In the genomic region with DNA sequence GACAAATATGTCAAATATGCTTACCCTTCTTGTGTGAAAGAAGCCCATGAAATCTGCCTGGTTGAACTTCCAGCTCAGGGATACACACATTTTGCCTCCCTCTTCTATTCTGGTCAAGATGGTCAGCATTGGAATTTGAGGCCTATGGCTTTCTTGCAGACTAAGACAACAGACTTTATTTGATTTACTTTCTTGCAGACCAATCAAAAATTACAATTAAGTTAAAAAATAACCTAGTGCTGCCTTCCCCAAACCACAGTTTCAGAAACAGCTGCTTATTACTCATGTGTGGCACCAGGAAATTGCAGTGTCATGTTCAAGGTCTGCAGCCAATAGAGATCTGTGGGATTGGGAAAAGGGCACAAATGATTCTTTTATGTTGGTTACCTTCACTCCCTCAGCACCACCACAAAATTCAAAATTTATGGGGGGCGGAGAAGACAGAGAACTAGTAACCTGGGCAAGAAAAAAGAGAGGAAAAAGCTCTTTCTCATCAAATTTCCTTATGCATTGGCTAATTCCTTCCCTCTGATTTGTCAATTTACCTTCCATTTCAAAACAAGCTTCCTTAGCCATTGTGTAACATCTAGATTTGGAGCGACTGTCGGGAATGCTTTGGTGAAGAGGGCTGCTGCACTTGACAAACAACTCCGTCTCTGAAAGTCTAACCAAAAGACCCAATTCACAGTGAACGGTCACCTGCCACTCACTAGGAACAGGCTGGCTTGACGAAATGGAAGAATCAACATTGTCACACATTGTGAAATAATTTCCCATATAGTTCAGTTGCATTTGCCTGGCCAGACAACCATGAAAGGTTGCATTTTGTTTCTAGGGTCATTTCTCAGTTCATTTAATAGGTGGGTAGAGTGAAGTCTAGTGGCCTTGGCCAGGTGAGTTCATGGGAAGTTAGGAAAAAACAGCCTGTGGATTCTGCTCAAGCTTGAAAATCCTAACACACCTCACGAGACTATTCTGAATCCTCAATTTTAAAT, we compare ENCODE assay signal across 8 cellular contexts.
A peak's percentile ranks its signal among the peaks of the same experiment; 100 is the strongest.
DNase-seq lines count a peak whose midpoint lies in the region; ATAC-seq and TF ChIP-seq lines count a peak whose summit lies in the region.

No MANE protein-coding gene starts in this region.

- H3K9me3 Mint-ChIP-seq in activated CD8-positive, alpha-beta T cell treated with anti-CD3 and anti-CD28 coated beads, Interleukin-2, amount 10 ng/mL, durations not matched to agents 7 days and 5 days (ENCODE audit: insufficient read depth): no peaks in the 10 kb centered on the region

- peak; percentile 87 for DNase-seq in ACHN
- DNase-seq in NOMO-1 (lab: John Stamatoyannopoulos, UW; ENCODE audit: unreplicated experiment in 2 of 2): peak; percentile 33 to 56
- peak; percentile 56 for DNase-seq in fibroblast of villous mesenchyme (ENCODE audit: low read depth)
- DNase-seq in sigmoid colon: no peak
- no peak for DNase-seq in hippocampal formation (lab: John Stamatoyannopoulos, UW)
- DNase-seq in NCI-H774 (lab: John Stamatoyannopoulos, UW): no peak
- no peak for DNase-seq in activated CD8-positive, alpha-beta T cell treated with anti-CD3 and anti-CD28 coated beads, Interleukin-2, amount 10 ng/mL, durations not matched to agents 7 days and 5 days

- peak overlapping the region in 1 of 4 donors; percentile 54 for H3K27ac ChIP-seq in sigmoid colon

- no peaks in the 10 kb centered on the region for H3K9me3 ChIP-seq in sigmoid colon

- in situ Hi-C loops in ACHN (cut with HindIII; ENCODE audit: low pct_ligation_motif_present, low pct_unique_long_range_greater_than_20kb, low sequenced_read_pairs): no loop called here

- intact Hi-C loops in sigmoid colon (cut with DNase I): no loop called here

- no peak overlapping the region for H3K4me3 Mint-ChIP-seq in activated CD8-positive, alpha-beta T cell treated with anti-CD3 and anti-CD28 coated beads, Interleukin-2, amount 10 ng/mL, durations not matched to agents 7 days and 5 days

- POLR2A ChIA-PET in activated CD8-positive, alpha-beta T cell treated with anti-CD3 and anti-CD28 coated beads, Interleukin-2, amount 10 ng/mL, durations not matched to agents 7 days and 5 days (lab: Charles Lee): no interaction called here

- H3K4me3 ChIP-seq in fibroblast of villous mesenchyme (ENCODE audit: low read depth, low read length) (no peak overlapping the region), sigmoid colon (no peak overlapping the region)

- no peaks in the 10 kb centered on the region for H3K36me3 Mint-ChIP-seq in activated CD8-positive, alpha-beta T cell treated with anti-CD3 and anti-CD28 coated beads, Interleukin-2, amount 10 ng/mL, durations not matched to agents 7 days and 5 days (ENCODE audit: low read depth)

- peaks cover 0 to 26% (median 9%) of the 10 kb centered on the region in 4 donors for H3K4me1 ChIP-seq in sigmoid colon

- no peak for TF ChIP-seq EP300 in sigmoid colon (IDR thresholded peaks at IDR 0.05)

- 75 to 92% methylated on average over 7 of the region's 7 CpGs for WGBS in sigmoid colon, 2 donors

- TF ChIP-seq CTCF in fibroblast of villous mesenchyme (IDR thresholded peaks at IDR 0.05; ENCODE audit: insufficient read depth, low read depth, low read length) (no peak), sigmoid colon (IDR thresholded peaks at IDR 0.05) (no peak)

- no peaks in the 10 kb centered on the region for H3K27me3 ChIP-seq in sigmoid colon

- no peaks in the 10 kb centered on the region for H3K27me3 Mint-ChIP-seq in activated CD8-positive, alpha-beta T cell treated with anti-CD3 and anti-CD28 coated beads, Interleukin-2, amount 10 ng/mL, durations not matched to agents 7 days and 5 days (ENCODE audit: low read depth)

- peak; percentile 61 for ATAC-seq in GM21619 (IDR thresholded peaks at IDR 0.05; ENCODE audit: unreplicated experiment)
- ATAC-seq in activated CD8-positive, alpha-beta T cell treated with anti-CD3 and anti-CD28 coated beads, Interleukin-2, amount 10 ng/mL, durations not matched to agents 7 days and 5 days: no peak

- TF ChIP-seq POLR2A in sigmoid colon (IDR thresholded peaks at IDR 0.05): no peak

- CTCF ChIA-PET in activated CD8-positive, alpha-beta T cell treated with anti-CD3 and anti-CD28 coated beads, Interleukin-2, amount 10 ng/mL, durations not matched to agents 7 days and 5 days (lab: Charles Lee): interaction anchor here (0.7 kb wide), 1 partner anchor 9 kb away, joined by 3 read pairs; no protein-coding TSS in a partner anchor

- H3K4me1 Mint-ChIP-seq in activated CD8-positive, alpha-beta T cell treated with anti-CD3 and anti-CD28 coated beads, Interleukin-2, amount 10 ng/mL, durations not matched to agents 7 days and 5 days (ENCODE audit: low read depth): no peaks in the 10 kb centered on the region

- no peaks in the 10 kb centered on the region for H3K36me3 ChIP-seq in sigmoid colon

- no peak overlapping the region for H3K27ac Mint-ChIP-seq in activated CD8-positive, alpha-beta T cell treated with anti-CD3 and anti-CD28 coated beads, Interleukin-2, amount 10 ng/mL, durations not matched to agents 7 days and 5 days

Comparison
In these comparisons a context has a peak if more than half of its experiments do, and no peak if none do; other contexts are left out.
1. DNase-seq: peak in ACHN (single experiment), NOMO-1 (2 of 2) and fibroblast of villous mesenchyme (single experiment); none in sigmoid colon (single experiment), hippocampal formation (0 of 2), NCI-H774 (single experiment) and activated CD8-positive, alpha-beta T cell treated with anti-CD3 and anti-CD28 coated beads, Interleukin-2, amount 10 ng/mL, durations not matched to agents 7 days and 5 days (single experiment).